12 cellular contexts compared by ENCODE assay signal in genomic region chr2:163778045-163778753, GRCh38. TPM values are rescaled to one million over a fixed set of nuclear protein-coding genes. Genes with fewer than 3 reads are reported as not detected.
DNase-seq lines count a peak whose midpoint lies in the region; ATAC-seq and TF ChIP-seq lines count a peak whose summit lies in the region.
"Had no signal": no experiment of that assay in that cellular context is flagged by ENCODE, and none has a peak within 500 bp of the region (broad histone marks: within the 10 kb centered on the region; RNA-seq: fewer than 3 reads in every experiment).

No MANE protein-coding gene starts in this region.

- H3K36me3 ChIP-seq in Panc1 (ENCODE audit: control insufficient read depth, insufficient read depth, low read length) = no peaks in the 10 kb centered on the region
- H3K36me3 ChIP-seq: thoracic aorta had no signal

- ATAC-seq in Panc1 = peak; percentile 94
- no peak for ATAC-seq in HG02588 (IDR thresholded peaks at IDR 0.05; ENCODE audit: unreplicated experiment)
- no peak for ATAC-seq in GM21723 (IDR thresholded peaks at IDR 0.05; ENCODE audit: unreplicated experiment)

- no peak for TF ChIP-seq CTCF in Panc1 (IDR thresholded peaks at IDR 0.05)

- peak overlapping the region in 1 of 2 experiments; percentile 6; a peak in 1 of 4 replicates for H3K4me3 ChIP-seq in Panc1 (ENCODE audit: low read depth in 2 of 2, low read length in 2 of 2)
- H3K4me3 ChIP-seq in skeletal muscle cell (ENCODE audit: low read depth, low read length) = no peak overlapping the region
- H3K4me3 ChIP-seq: thoracic aorta had no signal

- H3K4me1 ChIP-seq in Panc1 (ENCODE audit: control insufficient read depth, insufficient read depth, low read length) = peaks cover 33% of the 10 kb centered on the region; the same call in 1 of the 2 replicates

- no peaks in the 10 kb centered on the region for H3K9me3 ChIP-seq in Panc1 (ENCODE audit: control insufficient read depth, insufficient read depth, low read depth, low read length)
- H3K9me3 ChIP-seq: thoracic aorta had no signal

- no peaks in the 10 kb centered on the region for H3K27me3 ChIP-seq in Panc1 (ENCODE audit: control insufficient read depth, insufficient read depth, low read length)

- BruUV-seq in Panc1 (replicated peaks; lab: Mats Ljungman, UMichigan) = no TSS peak

- peak overlapping the region; percentile 86 for H3K27ac ChIP-seq in Panc1 (ENCODE audit: low read length)
- H3K27ac ChIP-seq: VCaP had no signal

- POLR2A ChIA-PET in Panc1 (lab: Charles Lee) = no interaction called here

- intact Hi-C loops in Panc1 (cut with micrococcal nuclease; ENCODE audit: unreplicated experiment) = no loop called here

- CTCF ChIA-PET in Panc1 (lab: Charles Lee) = no interaction called here

- in situ Hi-C loops in Panc1 (cut with HindIII; ENCODE audit: low pct_unique_long_range_greater_than_20kb, low sequenced_read_pairs) = no loop called here

- DNase-seq in ELR (ENCODE audit: low read depth) (peak; percentile 89), Panc1 (ENCODE audit: low read depth, low spot score) (peak; percentile 71), fibroblast of gingiva (ENCODE audit: low read depth) (peak; percentile 74), skeletal muscle cell (ENCODE audit: low read depth) (peak; percentile 59), HuH-7 (ENCODE audit: low spot score) (no peak), NCI-H1930 (lab: John Stamatoyannopoulos, UW) (no peak)
- DNase-seq: NCI-H1092 had no signal

RNA-seq across cellular contexts. Expression of gene FIGN, which starts 42.4 kb away (rescaled TPM):
- 19.5 TPM for total RNA-seq in Panc1 (2021; ENCODE audit: unreplicated experiment)
- 6.1 TPM for polyA plus RNA-seq in Panc1 (2012; ENCODE audit: insufficient read length)
- total RNA-seq: activated T-helper 1 cell treated with anti-CD3 and anti-CD28 coated beads, Interleukin-12 subunit alpha, Interleukin-12 subunit beta, Interleukin-2, Interleukin-4 antibody, amounts not matched to agents 30 ng/mL and 10 ng/mL and 1 ng/mL, durations not matched to agents 14 hours and 24 hours and 36 hours had no signal

Comparison
In these comparisons a context has a peak if more than half of its experiments do, and no peak if none do; other contexts are left out.
1. DNase-seq: peak in ELR (single experiment), Panc1 (single experiment), fibroblast of gingiva (single experiment) and skeletal muscle cell (single experiment); none in HuH-7 (single experiment) and NCI-H1930 (0 of 2).